Comparison of ENCODE assay signal across 14 cellular contexts in the genomic region with DNA sequence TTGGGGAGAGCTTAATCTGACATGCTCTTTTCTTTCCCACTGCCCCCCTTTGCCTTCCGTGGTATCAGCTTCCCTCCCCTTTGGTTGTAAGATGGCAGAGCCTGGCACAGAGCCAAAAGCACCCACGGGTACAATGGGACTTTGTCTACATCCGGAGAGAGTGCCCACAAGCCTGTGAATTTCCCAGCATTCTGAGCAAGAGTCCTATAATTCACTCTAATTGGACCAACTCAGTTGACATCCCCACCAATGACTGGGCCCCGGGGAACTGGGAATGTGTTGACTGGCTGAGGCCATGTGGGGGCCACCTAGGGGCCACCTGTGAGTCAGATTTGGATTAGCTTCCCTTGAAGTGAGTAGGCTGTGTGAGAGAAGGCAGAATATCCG. TPM values are rescaled to one million over a fixed set of nuclear protein-coding genes. Genes with fewer than 3 reads are reported as not detected.
DNase-seq lines count a peak whose midpoint lies in the region; ATAC-seq, FAIRE-seq and TF ChIP-seq lines count a peak whose summit lies in the region.
"Had no signal": no experiment of that assay in that cellular context is flagged by ENCODE, and none has a peak within 500 bp of the region (broad histone marks: within the 10 kb centered on the region; RNA-seq: fewer than 3 reads in every experiment).

No MANE protein-coding gene starts in this region.

- H3K4ac ChIP-seq in H1 (replicated peaks; ENCODE audit: insufficient read length, low read depth, low read length) = no peak overlapping the region

- no peak overlapping the region for H3K9ac ChIP-seq in H1 (replicated peaks in 1 of 4; ENCODE audit: extremely low read depth in 1 of 4, low read depth in 3 of 4, low read length in 3 of 4)

- no peaks in the 10 kb centered on the region for H3K79me2 ChIP-seq in H1 (ENCODE audit: control insufficient read depth in 1 of 2, insufficient read depth in 2 of 2, low read length in 2 of 2)

- no peak overlapping the region for H2AK5ac ChIP-seq in H1 (ENCODE audit: low read depth, low read length)

- no peak overlapping the region for H3K18ac ChIP-seq in H1 (ENCODE audit: extremely low read depth, low read length)

- no peak for TF ChIP-seq EP300 in H1 (IDR thresholded peaks at IDR 0.05; ENCODE audit: borderline replicate concordance in 1 of 2, low read depth in 2 of 2, low read length in 2 of 2)

- CTCF ChIA-PET in H1 (lab: Charles Lee; ENCODE audit: partially characterized antibody) = interaction anchor here (0.7 to 2.2 kb wide), 12 partner anchors 9 to 334 kb away, joined by 3 to 9 read pairs (median 4); no protein-coding TSS in a partner anchor

- H3K79me1 ChIP-seq in H1 (ENCODE audit: low read depth, low read length) = no peaks in the 10 kb centered on the region

- TF ChIP-seq POLR2A in H1 (IDR thresholded peaks at IDR 0.05; ENCODE audit: control extremely low read depth in 1 of 2, low read depth in 2 of 2, low read length in 2 of 2) = no peak

- WGBS in H1 (ENCODE audit: extremely low coverage in 1 of 2, insufficient coverage in 1 of 2, insufficient read length in 1 of 2, insufficient replicate concordance in 2 of 2, low coverage in 1 of 2, low lambda C conversion rate in 2 of 2, missing lambda C conversion rate in 1 of 2), 2 experiments = 82% methylated on average over 5 of the region's 5 CpGs; no CpG with 5 or more reads in 1 of the 2 experiments

- H3K23ac ChIP-seq in H1 (ENCODE audit: insufficient read length) = no peak overlapping the region

- no peak overlapping the region for H3K4me3 ChIP-seq in H1 (ENCODE audit: extremely low read depth in 1 of 4, insufficient read depth in 2 of 4, low read depth in 3 of 4, low read length in 4 of 4)

- H3K36me3 ChIP-seq in H1 (ENCODE audit: control insufficient read depth in 2 of 4, insufficient read depth in 4 of 4, low read length in 3 of 4) = no peaks in the 10 kb centered on the region
- H3K36me3 ChIP-seq: brain microvascular endothelial cell had no signal

- no peak overlapping the region for H2AFZ ChIP-seq in H1 (ENCODE audit: low read length)

- no peak overlapping the region for H4K91ac ChIP-seq in H1 (replicated peaks; ENCODE audit: insufficient read length, low read length)

- H2BK120ac ChIP-seq in H1 (replicated peaks; ENCODE audit: low read depth, low read length) = no peak overlapping the region

- H2BK5ac ChIP-seq in H1 (ENCODE audit: low read depth, low read length) = no peak overlapping the region

- H3K4me2 ChIP-seq in H1 (ENCODE audit: insufficient read depth in 1 of 2, low read depth in 2 of 2, low read length in 2 of 2) = no peak overlapping the region

- 0 out of 2 replicates have a peak, but pooled peaks cover 3% of the 10 kb centered on the region for H3K23me2 ChIP-seq in H1 (ENCODE audit: low read depth, low read length)

- no peaks in the 10 kb centered on the region; a peak in 1 of 7 replicates for H3K27me3 ChIP-seq in H1 (replicated peaks in 1 of 4; ENCODE audit: control insufficient read depth in 3 of 4, extremely low read depth in 1 of 4, insufficient read depth in 3 of 4, low read length in 3 of 4)

- H2BK12ac ChIP-seq in H1 (ENCODE audit: low read depth, low read length) = no peak overlapping the region

- no peaks in the 10 kb centered on the region for H4K20me1 ChIP-seq in H1 (replicated peaks in 1 of 2; ENCODE audit: control insufficient read depth in 1 of 2, insufficient read depth in 2 of 2, low read length in 2 of 2)

- no peak for TF ChIP-seq RAD21 in H1 (IDR thresholded peaks at IDR 0.05 in 1 of 2, conservative IDR thresholded peaks at IDR 0.05 in 1 of 2; ENCODE audit: low read depth in 2 of 2, low read length in 2 of 2)

- DNase-seq in stimulated activated CD4-positive, alpha-beta T cell treated with anti-CD3 and anti-CD28 coated beads, Interleukin-15, amount 100 ng/mL, for 24 hours = peak; percentile 19
- DNase-seq in stimulated activated CD4-positive, alpha-beta T cell treated with anti-CD3 and anti-CD28 coated beads, Interleukin-4, amount 100 ng/mL, for 4 hours = no peak
- peak; percentile 90 for DNase-seq in MV-4-11 (lab: John Stamatoyannopoulos, UW)
- no peak for DNase-seq in H1 (ENCODE audit: low read depth in 1 of 2, low spot score in 2 of 2)
- DNase-seq in putamen (ENCODE audit: low spot score) = no peak
- DNase-seq in SHP77 (lab: John Stamatoyannopoulos, UW) = no peak
- DNase-seq: activated CD4-positive, alpha-beta T cell treated with anti-CD3 and anti-CD28 coated beads for 1 hour; brain microvascular endothelial cell; NCI-H1694 treated with DMSO at 0.1 percent for 48 hours; stimulated activated CD4-positive, alpha-beta T cell treated with anti-CD3 and anti-CD28 coated beads, Interleukin-2, amount 100 ng/mL, for 48 hours; stimulated activated naive CD4-positive, alpha-beta T cell had no signal

- TF ChIP-seq CTCF in H1 (IDR thresholded peaks at IDR 0.05; ENCODE audit: control extremely low read depth in 1 of 3, insufficient read depth in 1 of 3, low read depth in 1 of 3, low read length in 3 of 3) = no peak

- H3K14ac ChIP-seq in H1 (ENCODE audit: insufficient read length) = no peak overlapping the region

- H4K8ac ChIP-seq in H1 (ENCODE audit: extremely low read depth, insufficient read depth, low read length) = no peak overlapping the region

- H2BK20ac ChIP-seq in H1 (ENCODE audit: low read length) = no peak overlapping the region

- peaks cover 0 to 8% (median 5%) of the 10 kb centered on the region in 4 experiments; a peak in 5 of 7 replicates for H3K4me1 ChIP-seq in H1 (replicated peaks in 1 of 4; ENCODE audit: control insufficient read depth in 3 of 4, insufficient read depth in 4 of 4, low read length in 3 of 4)

- no peak overlapping the region for H4K5ac ChIP-seq in H1 (ENCODE audit: insufficient read length, low read depth, low read length)

- no peak overlapping the region for H2BK15ac ChIP-seq in H1 (ENCODE audit: low read length)

- no peak for FAIRE-seq in H1 (lab: Jason Lieb, UNC)

- ATAC-seq in GM18867 (IDR thresholded peaks at IDR 0.05; ENCODE audit: unreplicated experiment) = no peak

- no peak overlapping the region for H3K27ac ChIP-seq in H1 (ENCODE audit: low read depth, low read length)
- H3K27ac ChIP-seq: brain microvascular endothelial cell had no signal

- POLR2A ChIA-PET in H1 (lab: Charles Lee; ENCODE audit: partially characterized antibody) = no interaction called here

- H3K9me3 ChIP-seq in H1 (ENCODE audit: insufficient read depth in 2 of 2, low read depth in 1 of 2, low read length in 1 of 2) = no peaks in the 10 kb centered on the region

- H3K56ac ChIP-seq in H1 (replicated peaks; ENCODE audit: insufficient read length, low read depth, low read length) = no peak overlapping the region

TF ChIP-seq in H1, 55 proteins besides CTCF, POLR2A, EP300 and RAD21:
- TF ChIP-seq CEBPB (IDR thresholded peaks at IDR 0.05; ENCODE audit: low read depth, low read length) = no peak
- TF ChIP-seq, protein P1, sequence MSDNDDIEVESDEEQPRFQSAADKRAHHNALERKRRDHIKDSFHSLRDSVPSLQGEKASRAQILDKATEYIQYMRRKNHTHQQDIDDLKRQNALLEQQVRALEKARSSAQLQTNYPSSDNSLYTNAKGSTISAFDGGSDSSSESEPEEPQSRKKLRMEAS (IDR thresholded peaks at IDR 0.05) = peak; percentile 41; the same call in 1 of the 2 replicates
- TF ChIP-seq, protein P2, sequence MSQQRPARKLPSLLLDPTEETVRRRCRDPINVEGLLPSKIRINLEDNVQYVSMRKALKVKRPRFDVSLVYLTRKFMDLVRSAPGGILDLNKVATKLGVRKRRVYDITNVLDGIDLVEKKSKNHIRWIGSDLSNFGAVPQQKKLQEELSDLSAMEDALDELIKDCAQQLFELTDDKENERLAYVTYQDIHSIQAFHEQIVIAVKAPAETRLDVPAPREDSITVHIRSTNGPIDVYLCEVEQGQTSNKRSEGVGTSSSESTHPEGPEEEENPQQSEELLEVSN (IDR thresholded peaks at IDR 0.05) = peak; percentile 33; the same call in 1 of the 2 replicates

RNA-seq across cellular contexts. Expression of a gene that starts 20.1 kb away (rescaled TPM):
- total RNA-seq in H1 (2021; fragmentation: NEBNext Ultra II Directional; extraction: Animal tissue kit (Norgen Biotek cat#: 25700)) = 0.71 and 1.1 TPM in 2 replicates
- polyA plus RNA-seq in H1 (2011; rRNA removed) = 1.7 and 2.6 TPM in 2 replicates
- 3.8 TPM for polyA plus RNA-seq in H1 (2011; cell fraction: cytosol; rRNA removed)
- 6.2 TPM for polyA plus RNA-seq in H1 (2011; cell fraction: nucleus; rRNA removed)
- polyA plus RNA-seq in H1 (2012, experiment 1 of 2) = 1.6 to 2.1 TPM (median 1.9 TPM) in 4 replicates
- 1.8 TPM for polyA plus RNA-seq in H1 (2012, experiment 2 of 2)
- 0.93 TPM for polyA plus RNA-seq in H1 (2013, experiment 1 of 2)
- polyA plus RNA-seq in H1 (2013, experiment 2 of 2) = 0.68 TPM
- 1.9 and 2.1 TPM in 2 replicates for polyA minus RNA-seq in H1 (2011; rRNA and poly(A)+ RNA removed)
- polyA minus RNA-seq in H1 (2011; cell fraction: cytosol; rRNA and poly(A)+ RNA removed) = 0.73 TPM
- polyA minus RNA-seq in H1 (2011; cell fraction: nucleus; rRNA and poly(A)+ RNA removed) = 1.1 TPM
- polyA plus RNA-seq: CD14-positive monocyte had no signal

RNA-seq across cellular contexts. Expression of a gene that starts 21.3 kb away (rescaled TPM):
- not detected in 2 replicates for total RNA-seq in H1 (2021; fragmentation: NEBNext Ultra II Directional; extraction: Animal tissue kit (Norgen Biotek cat#: 25700))
- polyA plus RNA-seq in H1 (2011; rRNA removed) = not detected in 2 replicates
- not detected for polyA plus RNA-seq in H1 (2011; cell fraction: cytosol; rRNA removed)
- not detected for polyA plus RNA-seq in H1 (2011; cell fraction: nucleus; rRNA removed)
- polyA plus RNA-seq in H1 (2012, experiment 1 of 2) = not detected in 4 replicates
- not detected for polyA plus RNA-seq in H1 (2012, experiment 2 of 2)
- not detected for polyA plus RNA-seq in H1 (2013, experiment 1 of 2)
- polyA plus RNA-seq in H1 (2013, experiment 2 of 2) = not detected
- polyA minus RNA-seq in H1 (2011; rRNA and poly(A)+ RNA removed) = not detected in 2 replicates
- polyA minus RNA-seq in H1 (2011; cell fraction: cytosol; rRNA and poly(A)+ RNA removed) = not detected
- polyA minus RNA-seq in H1 (2011; cell fraction: nucleus; rRNA and poly(A)+ RNA removed) = not detected
- total RNA-seq: renal cortical epithelial cell had no signal
- polyA plus RNA-seq: CD14-positive monocyte had no signal

RNA-seq across cellular contexts. Expression of a gene that starts 39.4 kb away (rescaled TPM):
- total RNA-seq in H1 (2021; fragmentation: NEBNext Ultra II Directional; extraction: Animal tissue kit (Norgen Biotek cat#: 25700)) = 170 and 179 TPM in 2 replicates
- 155 and 272 TPM in 2 replicates for polyA plus RNA-seq in H1 (2011; rRNA removed)
- polyA plus RNA-seq in H1 (2011; cell fraction: cytosol; rRNA removed) = 163 TPM
- 137 TPM for polyA plus RNA-seq in H1 (2011; cell fraction: nucleus; rRNA removed)
- 141 to 202 TPM (median 158 TPM) in 4 replicates for polyA plus RNA-seq in H1 (2012, experiment 1 of 2)
- 10.1 TPM for polyA plus RNA-seq in H1 (2012, experiment 2 of 2)
- polyA plus RNA-seq in H1 (2013, experiment 1 of 2) = 150 TPM
- polyA plus RNA-seq in H1 (2013, experiment 2 of 2) = 147 TPM
- polyA minus RNA-seq in H1 (2011; rRNA and poly(A)+ RNA removed) = 561 and 633 TPM in 2 replicates
- polyA minus RNA-seq in H1 (2011; cell fraction: cytosol; rRNA and poly(A)+ RNA removed) = 110 TPM
- 140 TPM for polyA minus RNA-seq in H1 (2011; cell fraction: nucleus; rRNA and poly(A)+ RNA removed)

Comparison
In these comparisons a context has a peak if more than half of its experiments do, and no peak if none do; other contexts are left out.
1. DNase-seq: peak in stimulated activated CD4-positive, alpha-beta T cell treated with anti-CD3 and anti-CD28 coated beads, Interleukin-15, amount 100 ng/mL, for 24 hours (single experiment) and MV-4-11 (single experiment); none in stimulated activated CD4-positive, alpha-beta T cell treated with anti-CD3 and anti-CD28 coated beads, Interleukin-4, amount 100 ng/mL, for 4 hours (0 of 2), H1 (0 of 2), putamen (single experiment) and SHP77 (0 of 2).